Comparison of ENCODE assay signal across 8 cellular contexts in genomic region chr11:95150977-95151684, GRCh38.
A peak's percentile ranks its signal among the peaks of the same experiment; 100 is the strongest.
DNase-seq lines count a peak whose midpoint lies in the region; ATAC-seq and TF ChIP-seq lines count a peak whose summit lies in the region.

No MANE protein-coding gene starts in this region.

- in situ Hi-C loops in mammary epithelial cell (cut with MboI; ENCODE audit: low sequenced_read_pairs in 2 of 2): loop anchor here (5.0 to 10.0 kb wide), 4 partner anchors 554 to 1274 kb away; no protein-coding TSS in a partner anchor

- CTCF ChIA-PET in mammary epithelial cell (lab: Charles Lee; ENCODE audit: low non-redundant PET): interaction anchor here (0.6 to 0.8 kb wide), 2 partner anchors 62 to 383 kb away, joined by 3 read pairs; partner anchors contain the start of gene ENDOD1

- H3K36me3 ChIP-seq in WERI-Rb-1 (no peaks in the 10 kb centered on the region), mammary epithelial cell (ENCODE audit: insufficient read depth, low read length) (no peaks in the 10 kb centered on the region), smooth muscle cell (ENCODE audit: low read depth) (no peaks in the 10 kb centered on the region)

- H3F3A ChIP-seq in smooth muscle cell (ENCODE audit: low read depth): peaks cover 39% of the 10 kb centered on the region

- H3K79me2 ChIP-seq in mammary epithelial cell (ENCODE audit: insufficient read depth, low read length): no peaks in the 10 kb centered on the region
- H3K79me2 ChIP-seq in smooth muscle cell (ENCODE audit: low read depth): no peaks in the 10 kb centered on the region

- H3K4me2 ChIP-seq in mammary epithelial cell (ENCODE audit: insufficient read depth, low read depth, low read length) (peak overlapping the region; percentile 92), smooth muscle cell (peak overlapping the region; percentile 91)

- H3K27me3 ChIP-seq in WERI-Rb-1 (ENCODE audit: insufficient read depth, low read depth, severe bottlenecking) (no peaks in the 10 kb centered on the region), mammary epithelial cell (ENCODE audit: insufficient read depth, low read length) (no peaks in the 10 kb centered on the region), smooth muscle cell (ENCODE audit: low read depth) (no peaks in the 10 kb centered on the region)

- DNase-seq in NCI-H187 treated with DMSO at 0.1 percent for 48 hours (lab: John Stamatoyannopoulos, UW) (peak; percentile 31), WERI-Rb-1 (peak; percentile 82), mammary epithelial cell (peak; percentile 90), iPS-NIHi7 (ENCODE audit: extremely low spot score) (peak; percentile 93), smooth muscle cell (lab: John Stamatoyannopoulos, UW; ENCODE audit: unreplicated experiment) (peak; percentile 67), NCI-H146 (lab: John Stamatoyannopoulos, UW) (no peak)

- intact Hi-C loops in mammary epithelial cell (cut with micrococcal nuclease): loop anchor here (1.0 to 2.0 kb wide), 6 partner anchors 17 to 685 kb away; partner anchors contain the start of genes CWC15 and KDM4D

- 2% methylated on average over 40 of the region's 53 CpGs for WGBS in mammary epithelial cell (ENCODE audit: low coverage, missing lambda C conversion rate)
- WGBS in smooth muscle cell (ENCODE audit: low lambda C conversion rate): 1% methylated on average over 52 of the region's 53 CpGs

- H3K4me3 ChIP-seq in WERI-Rb-1 (ENCODE audit: low read depth, low read length) (no peak overlapping the region), mammary epithelial cell (replicated peaks in 1 of 3; ENCODE audit: insufficient read depth in 1 of 3, low read depth in 2 of 3, low read length in 3 of 3) (peak overlapping the region; percentile 46 to 52 (median 50)), smooth muscle cell (peak overlapping the region; percentile 60)

- H3K9ac ChIP-seq in mammary epithelial cell (ENCODE audit: insufficient read depth, low read length) (peak overlapping the region; percentile 77), smooth muscle cell (ENCODE audit: low read depth) (peak overlapping the region; percentile 71)

- peak overlapping the region; percentile 90 for H2AFZ ChIP-seq in mammary epithelial cell (ENCODE audit: low read depth, low read length)
- peak overlapping the region; percentile 45 for H2AFZ ChIP-seq in smooth muscle cell (ENCODE audit: low read depth)

- H3K27ac ChIP-seq in WERI-Rb-1 (no peak overlapping the region), mammary epithelial cell (ENCODE audit: insufficient read depth, low read depth, low read length) (peak overlapping the region; percentile 89), smooth muscle cell (ENCODE audit: low read depth) (peak overlapping the region; percentile 86)

- BruUV-seq in mammary epithelial cell (replicated peaks; lab: Mats Ljungman, UMichigan): no TSS peak

- H3K9me3 ChIP-seq in WERI-Rb-1 (ENCODE audit: severe bottlenecking): no peaks in the 10 kb centered on the region
- H3K9me3 ChIP-seq in mammary epithelial cell (replicated peaks; ENCODE audit: insufficient read depth, low read length): no peaks in the 10 kb centered on the region
- no peaks in the 10 kb centered on the region for H3K9me3 ChIP-seq in smooth muscle cell (replicated peaks; ENCODE audit: low read depth)

- H3K4me1 ChIP-seq in mammary epithelial cell (ENCODE audit: insufficient read depth, low read length) (peaks cover 64% of the 10 kb centered on the region), smooth muscle cell (ENCODE audit: low read depth) (peaks cover 23% of the 10 kb centered on the region)

- dilution Hi-C loops in mammary epithelial cell (cut with HindIII; ENCODE audit: low sequenced_read_pairs): loop anchor here (5.0 kb wide), 1 partner anchor 561 kb away; no protein-coding TSS in a partner anchor

- ATAC-seq in GM18502 (IDR thresholded peaks at IDR 0.05; ENCODE audit: poor library complexity, unreplicated experiment) (peak; percentile 88), HG02884 (IDR thresholded peaks at IDR 0.05; ENCODE audit: unreplicated experiment) (peak; percentile 74)

- TF ChIP-seq CTCF in WERI-Rb-1 (IDR thresholded peaks at IDR 0.05; ENCODE audit: low read depth, low read length) (peak; percentile 69), mammary epithelial cell (conservative IDR thresholded peaks at IDR 0.05 in 1 of 2, IDR thresholded peaks at IDR 0.05 in 1 of 2; ENCODE audit: extremely low read depth in 1 of 2, insufficient read depth in 1 of 2, low read depth in 1 of 2, low read length in 2 of 2) (peak; percentile 78 to 84), smooth muscle cell (IDR thresholded peaks at IDR 0.05; ENCODE audit: borderline replicate concordance, insufficient read depth, poor library complexity, severe bottlenecking) (peak; percentile 68)

- H4K20me1 ChIP-seq in mammary epithelial cell (ENCODE audit: insufficient read depth, low read length) (no peaks in the 10 kb centered on the region), smooth muscle cell (ENCODE audit: low read depth) (no peaks in the 10 kb centered on the region)
